ENCODE assay signal across 8 cellular contexts in the genomic region with DNA sequence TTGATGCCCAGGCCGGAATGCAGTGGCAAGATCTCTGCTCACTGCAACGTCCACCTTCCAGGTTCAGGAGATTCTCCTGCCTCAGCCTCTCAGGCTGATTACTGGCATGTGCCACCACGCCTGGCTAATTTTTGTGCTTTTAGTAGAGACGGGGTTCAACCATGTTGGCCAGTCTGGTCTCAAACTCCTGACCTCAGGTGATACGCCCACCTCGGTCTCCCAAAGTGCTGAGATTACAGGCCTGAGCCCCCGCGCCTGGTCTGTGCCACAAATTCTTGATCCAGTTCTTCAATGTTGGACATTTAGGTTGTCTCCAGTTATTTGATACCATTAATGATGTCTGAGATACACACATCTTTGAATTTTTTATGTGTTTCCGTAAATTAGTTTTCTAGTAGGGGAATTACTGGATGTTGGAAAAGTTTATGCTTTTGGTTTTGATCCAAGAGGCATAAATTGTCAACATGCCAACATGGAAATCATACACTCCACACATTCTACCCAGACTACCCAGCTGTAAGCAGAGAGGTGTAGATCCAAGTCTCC. TPM values are rescaled to one million over a fixed set of nuclear protein-coding genes. Genes with fewer than 3 reads are reported as not detected.
DNase-seq lines count a peak whose midpoint lies in the region; TF ChIP-seq lines count a peak whose summit lies in the region.

No MANE protein-coding gene starts in this region.

- no peaks in the 10 kb centered on the region for H3K27me3 Mint-ChIP-seq in activated naive CD8-positive, alpha-beta T cell

- H3K4me3 Mint-ChIP-seq in activated naive CD8-positive, alpha-beta T cell: peak overlapping the region; percentile 94

- peaks cover 31 to 46% (median 40%) of the 10 kb centered on the region in 4 donors for H3K4me1 ChIP-seq in stomach

- peaks cover 0 to 6% (median 0%) of the 10 kb centered on the region in 4 donors for H3K36me3 ChIP-seq in stomach

- H3K4me1 Mint-ChIP-seq in activated naive CD8-positive, alpha-beta T cell (ENCODE audit: low read depth): peaks cover 43% of the 10 kb centered on the region

- H3K27ac Mint-ChIP-seq in activated naive CD8-positive, alpha-beta T cell: peak overlapping the region; percentile 92

- H3K4me3 ChIP-seq in HL-60 (replicated peaks; ENCODE audit: insufficient read depth, low read length) (peak overlapping the region; percentile 99), iPS-18c (ENCODE audit: insufficient read depth, low read depth, low read length) (peak overlapping the region; percentile 81; the same call in 1 of the 2 replicates), stomach (peak overlapping the region; percentile 73 to 99 (median 88))

- TF ChIP-seq EP300 in stomach (IDR thresholded peaks at IDR 0.05): no peak

- H3K27me3 ChIP-seq in HL-60 (ENCODE audit: insufficient read depth, poor library complexity, severe bottlenecking): no peaks in the 10 kb centered on the region
- H3K27me3 ChIP-seq in stomach: no peaks in the 10 kb centered on the region

- H3K9me3 ChIP-seq in iPS-18c (ENCODE audit: control insufficient read depth, insufficient read depth, low read length) (no peaks in the 10 kb centered on the region), stomach (no peaks in the 10 kb centered on the region)

- H3K36me3 Mint-ChIP-seq in activated naive CD8-positive, alpha-beta T cell: no peaks in the 10 kb centered on the region

- no peaks in the 10 kb centered on the region for H3K9me3 Mint-ChIP-seq in activated naive CD8-positive, alpha-beta T cell (ENCODE audit: low read depth)

- WGBS in stomach, 5 donors: 78 to 84% (median 82%) methylated on average over 9 of the region's 9 CpGs

- intact Hi-C loops in stomach (cut with DNase I; ENCODE audit: low total_unique reads): no loop called here

- TF ChIP-seq POLR2A in stomach (IDR thresholded peaks at IDR 0.05): no peak

- peak overlapping the region; percentile 84 for H3K27ac ChIP-seq in HL-60 (replicated peaks)
- peak overlapping the region; percentile 59 to 98 (median 95) for H3K27ac ChIP-seq in stomach

- DNase-seq in HL-60 (ENCODE audit: low read depth in 1 of 2, low spot score in 1 of 2) (no peak), stomach (no peak), NCI-H748 treated with DMSO at 0.1 percent for 48 hours (lab: John Stamatoyannopoulos, UW) (no peak), kidney glomerular epithelial cell (lab: John Stamatoyannopoulos, UW) (no peak), NCI-H2196 (lab: John Stamatoyannopoulos, UW; ENCODE audit: unreplicated experiment) (no peak), NCI-H2107 (lab: John Stamatoyannopoulos, UW) (no peak)

- no peak for TF ChIP-seq CTCF in HL-60 (IDR thresholded peaks at IDR 0.05; ENCODE audit: insufficient read depth, low read length)
- peak in 1 of 7 experiments; percentile 33 for TF ChIP-seq CTCF in stomach (IDR thresholded peaks at IDR 0.05)

RNA-seq across cellular contexts. Expression of a gene that starts 0.5 kb away (rescaled TPM):
- 100 to 1,000 TPM in 3 of 5 donors, 10 to 100 TPM in 2; 27.2 to 442 (median 101) TPM for total RNA-seq in stomach
- polyA plus RNA-seq in stomach: 10 to 100 TPM; 10.4 to 11.0 (median 10.7) TPM

RNA-seq across cellular contexts. Expression of a gene that starts 46.0 kb away (rescaled TPM):
- 10 to 100 TPM in 2 of 5 donors, 1 to 10 TPM in 3; 3.5 to 51.9 (median 8.7) TPM for total RNA-seq in stomach
- polyA plus RNA-seq in stomach: 1 to 10 TPM; 2.9 to 7.4 (median 6.9) TPM
